10 cellular contexts compared by ENCODE assay signal in genomic region chr1:87202922-87203655, GRCh38.
DNase-seq lines count a peak whose midpoint lies in the region; ATAC-seq and TF ChIP-seq lines count a peak whose summit lies in the region.
"Had no signal": no experiment of that assay in that cellular context is flagged by ENCODE, and none has a peak within 500 bp of the region (broad histone marks: within the 10 kb centered on the region; RNA-seq: fewer than 3 reads in every experiment).

No MANE protein-coding gene starts in this region.

- H2AFZ ChIP-seq in DND-41 (ENCODE audit: low read depth, low read length) = no peak overlapping the region

- peak; percentile 64 for ATAC-seq in DND-41 (ENCODE audit: insufficient read depth, low read depth)
- ATAC-seq in GM19463 (IDR thresholded peaks at IDR 0.05; ENCODE audit: unreplicated experiment) = peak; percentile 91
- peak; percentile 83 for ATAC-seq in HG03097 (IDR thresholded peaks at IDR 0.05; ENCODE audit: low FRiP score, unreplicated experiment)
- peak; percentile 14 for ATAC-seq in activated T-helper 17 cell treated with anti-CD3 and anti-CD28 coated beads, Interleukin-2, amount 50 U/mL, for 72 hours (replicated peaks)
- no peak for ATAC-seq in mucosa of descending colon
- ATAC-seq in WTC11 = no peak

- H3K9me3 ChIP-seq in DND-41 (ENCODE audit: insufficient read depth, low read length, severe bottlenecking) (no peaks in the 10 kb centered on the region), mucosa of descending colon (no peaks in the 10 kb centered on the region)
- H3K9me3 ChIP-seq: colonic mucosa had no signal

- H3K4me3 ChIP-seq in DND-41 (ENCODE audit: low read depth in 1 of 2, low read length in 2 of 2) (no peak overlapping the region), lower leg skin (ENCODE audit: low read depth, poor library complexity, severe bottlenecking) (no peak overlapping the region), mucosa of descending colon (no peak overlapping the region)
- H3K4me3 ChIP-seq: colonic mucosa had no signal

- intact Hi-C loops in lower leg skin (cut with DNase I; ENCODE audit: low total_unique reads) = no loop called here
- intact Hi-C loops in mucosa of descending colon (cut with DNase I, micrococcal nuclease) = no loop called here

- no peaks in the 10 kb centered on the region for H3K36me3 Mint-ChIP-seq in activated T-helper 17 cell treated with anti-CD3 and anti-CD28 coated beads, Interleukin-2, amount 50 U/mL, for 72 hours (ENCODE audit: low read depth)
- H3K36me3 Mint-ChIP-seq in WTC11 = no peaks in the 10 kb centered on the region

- no peaks in the 10 kb centered on the region for H3K9me3 Mint-ChIP-seq in activated T-helper 17 cell treated with anti-CD3 and anti-CD28 coated beads, Interleukin-2, amount 50 U/mL, for 72 hours
- H3K9me3 Mint-ChIP-seq in WTC11 = peaks cover 6% of the 10 kb centered on the region

- H3K27ac ChIP-seq in DND-41 (ENCODE audit: low read length) = no peak overlapping the region
- H3K27ac ChIP-seq: colonic mucosa had no signal

- DNase-seq in DND-41 (peak; percentile 6), lower leg skin (ENCODE audit: low spot score in 2 of 2) (no peak), mucosa of descending colon (no peak), NCI-H748 (lab: John Stamatoyannopoulos, UW; ENCODE audit: unreplicated experiment) (no peak), WTC11 (ENCODE audit: low spot score) (no peak)
- DNase-seq: AML-193, colonic mucosa had no signal

- TF ChIP-seq POLR2A in lower leg skin (IDR thresholded peaks at IDR 0.05) = no peak

- no peak overlapping the region for H3K27ac Mint-ChIP-seq in activated T-helper 17 cell treated with anti-CD3 and anti-CD28 coated beads, Interleukin-2, amount 50 U/mL, for 72 hours
- no peak overlapping the region for H3K27ac Mint-ChIP-seq in WTC11

- no peaks in the 10 kb centered on the region for H3K79me2 ChIP-seq in DND-41 (ENCODE audit: insufficient read depth, low read length)

- H3K4me1 Mint-ChIP-seq in activated T-helper 17 cell treated with anti-CD3 and anti-CD28 coated beads, Interleukin-2, amount 50 U/mL, for 72 hours = peaks cover 8% of the 10 kb centered on the region
- H3K4me1 Mint-ChIP-seq in WTC11 = peaks cover 36% of the 10 kb centered on the region

- H4K20me1 ChIP-seq in DND-41 (ENCODE audit: insufficient read depth, low read length) = no peaks in the 10 kb centered on the region

- WGBS in lower leg skin, 2 donors = 81 to 85% methylated on average over 16 of the region's 16 CpGs

- CTCF ChIA-PET in WTC11 (lab: Charles Lee) = no interaction called here

- peak overlapping the region; percentile 18; the same call in 1 of the 2 replicates for H3K4me2 ChIP-seq in DND-41 (ENCODE audit: insufficient read depth, low read length)

- no peak overlapping the region for H3K4me3 Mint-ChIP-seq in activated T-helper 17 cell treated with anti-CD3 and anti-CD28 coated beads, Interleukin-2, amount 50 U/mL, for 72 hours
- H3K4me3 Mint-ChIP-seq in WTC11 = no peak overlapping the region

- peaks cover 3% of the 10 kb centered on the region for H3K27me3 ChIP-seq in DND-41 (ENCODE audit: insufficient read depth, low read length, poor library complexity)
- H3K27me3 ChIP-seq: colonic mucosa had no signal

- no peaks in the 10 kb centered on the region for H3K4me1 ChIP-seq in DND-41 (ENCODE audit: insufficient read depth, low read length)
- no peaks in the 10 kb centered on the region for H3K4me1 ChIP-seq in mucosa of descending colon (ENCODE audit: low read depth)
- H3K4me1 ChIP-seq: colonic mucosa had no signal

- POLR2A ChIA-PET in WTC11 (lab: Charles Lee) = no interaction called here

- H3K36me3 ChIP-seq in DND-41 (ENCODE audit: insufficient read depth, low read length) (no peaks in the 10 kb centered on the region), mucosa of descending colon (ENCODE audit: low read depth) (no peaks in the 10 kb centered on the region)
- H3K36me3 ChIP-seq: colonic mucosa had no signal

- no peak overlapping the region for H3K9ac ChIP-seq in DND-41 (ENCODE audit: low read depth, low read length)

- peaks cover 42% of the 10 kb centered on the region for H3K27me3 Mint-ChIP-seq in activated T-helper 17 cell treated with anti-CD3 and anti-CD28 coated beads, Interleukin-2, amount 50 U/mL, for 72 hours
- peaks cover 4% of the 10 kb centered on the region for H3K27me3 Mint-ChIP-seq in WTC11 (ENCODE audit: low read depth)

- TF ChIP-seq CTCF in DND-41 (IDR thresholded peaks at IDR 0.05; ENCODE audit: borderline replicate concordance, extremely low read depth, low read length, poor library complexity, severe bottlenecking) = no peak
- no peak for TF ChIP-seq CTCF in lower leg skin (IDR thresholded peaks at IDR 0.05)
- TF ChIP-seq CTCF in mucosa of descending colon (IDR thresholded peaks at IDR 0.05) = no peak
- TF ChIP-seq CTCF in WTC11 (IDR thresholded peaks at IDR 0.05) = no peak

TF ChIP-seq in WTC11, 78 proteins besides CTCF, POLR2A, EP300 and RAD21 (continues in another document):
- TF ChIP-seq CREM (CRISPR knock-in tag; IDR thresholded peaks at IDR 0.05) (no peak), JAZF1 (CRISPR knock-in tag; IDR thresholded peaks at IDR 0.05) (no peak), SMAD3 (CRISPR knock-in tag; IDR thresholded peaks at IDR 0.05; ENCODE audit: borderline replicate concordance) (no peak), SMAD4 (CRISPR knock-in tag; IDR thresholded peaks at IDR 0.05) (no peak), ZNF423 (CRISPR knock-in tag; IDR thresholded peaks at IDR 0.05) (no peak), FOXP4 (CRISPR knock-in tag; IDR thresholded peaks at IDR 0.05) (no peak), TP53 (CRISPR knock-in tag; IDR thresholded peaks at IDR 0.05) (no peak), SP1 (CRISPR knock-in tag; conservative IDR thresholded peaks at IDR 0.05) (no peak), CBFB (CRISPR knock-in tag; IDR thresholded peaks at IDR 0.05; ENCODE audit: low read depth) (no peak), STAT6 (CRISPR knock-in tag; conservative IDR thresholded peaks at IDR 0.05; ENCODE audit: low read depth) (no peak), ZNF425 (CRISPR knock-in tag; conservative IDR thresholded peaks at IDR 0.05) (no peak), E2F4 (CRISPR knock-in tag; IDR thresholded peaks at IDR 0.05; ENCODE audit: borderline replicate concordance, low read depth) (no peak), ZNF138 (CRISPR knock-in tag; conservative IDR thresholded peaks at IDR 0.05) (no peak)

Comparison
In these comparisons a context has a peak if more than half of its experiments do, and no peak if none do; other contexts are left out.
1. ATAC-seq: peak in DND-41 (single experiment), GM19463 (single experiment), HG03097 (single experiment) and activated T-helper 17 cell treated with anti-CD3 and anti-CD28 coated beads, Interleukin-2, amount 50 U/mL, for 72 hours (single experiment); none in mucosa of descending colon (single experiment) and WTC11 (single experiment).